22 cellular contexts compared by ENCODE assay signal in the genomic region with DNA sequence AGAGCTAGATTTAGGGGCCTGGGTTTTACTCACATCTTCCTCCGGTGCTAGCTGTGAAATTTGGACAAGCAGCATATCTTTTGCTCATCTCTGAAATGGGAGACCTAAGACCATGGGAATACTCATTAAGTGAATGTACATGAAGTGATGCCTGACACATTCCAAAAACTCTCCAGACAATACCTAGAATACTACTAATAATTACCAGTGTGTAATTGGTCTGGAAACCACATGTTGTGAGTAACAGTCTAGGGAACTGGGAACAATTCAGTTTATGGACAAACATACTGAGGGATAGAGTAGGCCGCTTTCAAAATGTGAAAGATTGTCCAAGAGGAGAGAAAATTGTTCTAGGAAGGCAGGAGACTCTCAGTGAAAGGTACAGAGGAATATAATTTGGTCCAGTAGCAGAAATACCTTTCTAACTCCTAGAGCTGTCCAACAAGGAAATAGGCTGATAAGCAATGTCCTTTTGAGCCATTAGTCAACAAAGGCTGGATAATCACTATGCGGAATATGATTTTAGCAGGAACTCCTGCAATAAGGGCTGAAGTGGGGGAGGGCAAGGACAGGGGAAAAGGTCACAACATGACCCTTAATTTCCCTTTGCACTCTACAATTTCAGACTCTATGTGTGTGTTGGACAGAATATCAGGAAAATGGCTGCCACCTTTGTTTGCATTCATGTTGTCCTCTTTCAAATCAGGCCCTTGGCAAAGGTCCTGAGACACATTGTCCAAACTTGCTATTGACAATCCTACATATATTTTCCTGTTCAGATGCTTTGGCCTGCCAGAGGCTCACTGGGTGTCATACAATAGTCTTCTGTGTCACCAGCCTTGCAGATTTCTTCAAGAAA.
"Had no signal": no experiment of that assay in that cellular context is flagged by ENCODE, and none has a peak within 500 bp of the region (broad histone marks: within the 10 kb centered on the region; RNA-seq: fewer than 3 reads in every experiment).

No MANE protein-coding gene starts in this region.

- H3K9me3 ChIP-seq: esophagus muscularis mucosa, tibial artery had no signal

- DNase-seq: activated B cell treated with CpG ODN at 0.5 μM for 24 hours; activated CD4-positive, alpha-beta T cell treated with anti-CD3 and anti-CD28 coated beads for 36 hours; activated CD4-positive, alpha-beta T cell treated with anti-CD3 and anti-CD28 coated beads, Interleukin-2, amount 50 U/mL, for 4 hours; activated CD8-positive, alpha-beta memory T cell treated with anti-CD3 and anti-CD28 coated beads for 24 hours; activated CD8-positive, alpha-beta memory T cell treated with anti-CD3 and anti-CD28 coated beads, Interleukin-2, amount 50 U/mL, for 4 hours; activated T-cell treated with anti-CD3 and anti-CD28 coated beads, Interleukin-2, amount 50 U/mL, for 24 hours; aorta; brain microvascular endothelial cell; central memory CD4-positive, alpha-beta T cell; hippocampal formation; naive thymus-derived CD4-positive, alpha-beta T cell; stimulated activated CD4-positive, alpha-beta T cell treated with anti-CD3 and anti-CD28 coated beads, Interleukin-4, amount 100 ng/mL, for 4 hours; T1000; tibial artery had no signal

- H3K27me3 Mint-ChIP-seq: activated B cell treated with CpG ODN at 0.5 μM for 24 hours; activated CD4-positive, alpha-beta T cell treated with anti-CD3 and anti-CD28 coated beads for 36 hours; activated T-cell treated with anti-CD3 and anti-CD28 coated beads, Interleukin-2, amount 50 U/mL, for 24 hours; activated T-helper 17 cell treated with anti-CD3 and anti-CD28 coated beads, Interleukin-2, amount 50 U/mL, for 72 hours; naive thymus-derived CD4-positive, alpha-beta T cell; progenitor cell of endocrine pancreas; stimulated activated naive CD8-positive, alpha-beta T cell treated with anti-CD3 and anti-CD28 coated beads, Interleukin-15, Interleukin-2, amounts not matched to agents 100 ng/mL and 50 ng/mL, for 24 hours had no signal

- H3K9me3 Mint-ChIP-seq: activated B cell treated with CpG ODN at 0.5 μM for 24 hours; activated T-cell treated with anti-CD3 and anti-CD28 coated beads, Interleukin-2, amount 50 U/mL, for 24 hours; stimulated activated naive CD8-positive, alpha-beta T cell treated with anti-CD3 and anti-CD28 coated beads, Interleukin-15, Interleukin-2, amounts not matched to agents 100 ng/mL and 50 ng/mL, for 24 hours; T-helper 1 cell treated with Interleukin-12 subunit alpha and Interleukin-12 subunit beta and Interleukin-4 antibody, amounts not matched to agents 30 μg/mL and 1 μg/mL, for 36 hours had no signal

- H3K27ac Mint-ChIP-seq: activated B cell treated with CpG ODN at 0.5 μM for 24 hours; activated CD4-positive, alpha-beta T cell treated with anti-CD3 and anti-CD28 coated beads for 36 hours; activated naive CD4-positive, alpha-beta T cell treated with anti-CD3 and anti-CD28 coated beads, Interleukin-2, amount 50 U/mL, for 72 hours; activated T-cell treated with anti-CD3 and anti-CD28 coated beads, Interleukin-2, amount 50 U/mL, for 24 hours; activated T-helper 17 cell treated with anti-CD3 and anti-CD28 coated beads, Interleukin-2, amount 50 U/mL, for 72 hours; naive thymus-derived CD4-positive, alpha-beta T cell; progenitor cell of endocrine pancreas; stimulated activated naive CD8-positive, alpha-beta T cell treated with anti-CD3 and anti-CD28 coated beads, Interleukin-15, Interleukin-2, amounts not matched to agents 100 ng/mL and 50 ng/mL, for 24 hours; T-helper 1 cell treated with Interleukin-12 subunit alpha and Interleukin-12 subunit beta and Interleukin-4 antibody, amounts not matched to agents 30 μg/mL and 1 μg/mL, for 36 hours had no signal

- H3K4me1 ChIP-seq: tibial artery had no signal

- H3K36me3 Mint-ChIP-seq: activated naive CD4-positive, alpha-beta T cell treated with anti-CD3 and anti-CD28 coated beads, Interleukin-2, amount 50 U/mL, for 72 hours; naive thymus-derived CD4-positive, alpha-beta T cell had no signal

- H3K36me3 ChIP-seq: brain microvascular endothelial cell, esophagus muscularis mucosa, tibial artery had no signal

- H3K4me1 Mint-ChIP-seq: activated B cell treated with CpG ODN at 0.5 μM for 24 hours; activated CD4-positive, alpha-beta T cell treated with anti-CD3 and anti-CD28 coated beads for 36 hours; activated T-helper 17 cell treated with anti-CD3 and anti-CD28 coated beads, Interleukin-2, amount 50 U/mL, for 72 hours; naive thymus-derived CD4-positive, alpha-beta T cell; neural crest cell had no signal

- H3K4me3 Mint-ChIP-seq: activated B cell treated with CpG ODN at 0.5 μM for 24 hours; activated CD4-positive, alpha-beta T cell treated with anti-CD3 and anti-CD28 coated beads for 36 hours; activated T-cell treated with anti-CD3 and anti-CD28 coated beads, Interleukin-2, amount 50 U/mL, for 24 hours; activated T-helper 17 cell treated with anti-CD3 and anti-CD28 coated beads, Interleukin-2, amount 50 U/mL, for 72 hours; naive thymus-derived CD4-positive, alpha-beta T cell; neural crest cell; stimulated activated naive CD8-positive, alpha-beta T cell treated with anti-CD3 and anti-CD28 coated beads, Interleukin-15, Interleukin-2, amounts not matched to agents 100 ng/mL and 50 ng/mL, for 24 hours; T-helper 1 cell treated with Interleukin-12 subunit alpha and Interleukin-12 subunit beta and Interleukin-4 antibody, amounts not matched to agents 30 μg/mL and 1 μg/mL, for 36 hours had no signal

- H3K27ac ChIP-seq: brain microvascular endothelial cell, esophagus muscularis mucosa, tibial artery had no signal

- ATAC-seq: activated CD4-positive, alpha-beta T cell treated with anti-CD3 and anti-CD28 coated beads for 36 hours; activated naive CD4-positive, alpha-beta T cell treated with anti-CD3 and anti-CD28 coated beads, Interleukin-2, amount 50 U/mL, for 72 hours; activated T-helper 17 cell treated with anti-CD3 and anti-CD28 coated beads, Interleukin-2, amount 50 U/mL, for 72 hours; naive thymus-derived CD4-positive, alpha-beta T cell had no signal

- H3K27me3 ChIP-seq: brain microvascular endothelial cell, esophagus muscularis mucosa, tibial artery had no signal

- H3K4me3 ChIP-seq: esophagus muscularis mucosa, lung, tibial artery had no signal
